11 cellular contexts compared by ENCODE assay signal in the genomic region with DNA sequence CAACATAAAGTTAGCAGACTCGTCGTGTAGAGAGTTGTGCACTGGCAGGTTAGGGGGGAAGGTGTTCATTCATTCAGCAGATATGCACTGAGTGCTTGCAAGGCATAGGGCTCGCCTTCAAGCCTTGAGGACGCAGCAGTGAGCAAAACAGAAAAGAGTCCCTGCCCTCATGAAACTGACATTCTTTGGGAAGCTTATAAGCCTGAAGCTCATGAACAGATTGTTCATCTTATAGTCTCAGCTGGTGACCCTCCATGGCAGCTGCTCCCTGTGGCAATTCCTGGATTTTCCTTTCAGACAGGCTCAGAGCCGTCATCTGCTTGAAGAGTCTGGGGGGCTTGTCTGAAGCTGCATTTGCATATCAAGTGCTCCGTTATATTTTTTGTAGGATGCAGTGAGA.
DNase-seq lines count a peak whose midpoint lies in the region; ATAC-seq and TF ChIP-seq lines count a peak whose summit lies in the region.
"Had no signal": no experiment of that assay in that cellular context is flagged by ENCODE, and none has a peak within 500 bp of the region (broad histone marks: within the 10 kb centered on the region; RNA-seq: fewer than 3 reads in every experiment).

No MANE protein-coding gene starts in this region.

- peak overlapping the region; percentile 93 for H3K4me3 Mint-ChIP-seq in activated naive CD4-positive, alpha-beta T cell treated with anti-CD3 and anti-CD28 coated beads, Interleukin-2, amount 50 U/mL, for 24 hours

- H3K36me3 ChIP-seq in RWPE2 (ENCODE audit: low read depth) (peaks cover 8% of the 10 kb centered on the region), fibroblast of lung (ENCODE audit: control insufficient read depth, insufficient read depth, low read length) (no peaks in the 10 kb centered on the region), stomach (no peaks in the 10 kb centered on the region), MM.1S (replicated peaks; ENCODE audit: insufficient read depth, low read length) (no peaks in the 10 kb centered on the region)
- H3K36me3 ChIP-seq: ovary had no signal

- ATAC-seq in RWPE2 (ENCODE audit: low read depth): no peak

- H3K9me2 ChIP-seq in MM.1S (replicated peaks; ENCODE audit: insufficient read depth, low read length): no peaks in the 10 kb centered on the region

- 73 to 89% (median 84%) methylated on average over 6 of the region's 6 CpGs for WGBS in stomach, 5 donors

- no peaks in the 10 kb centered on the region for H3K9me3 ChIP-seq in RWPE2 (ENCODE audit: severe bottlenecking)
- H3K9me3 ChIP-seq in fibroblast of lung (ENCODE audit: control insufficient read depth, insufficient read depth, low read depth, low read length): no peaks in the 10 kb centered on the region
- no peaks in the 10 kb centered on the region for H3K9me3 ChIP-seq in stomach
- no peaks in the 10 kb centered on the region for H3K9me3 ChIP-seq in MM.1S (replicated peaks; ENCODE audit: insufficient read depth, low read length)
- H3K9me3 ChIP-seq: ovary had no signal

- DNase-seq in activated naive CD4-positive, alpha-beta T cell (lab: John Stamatoyannopoulos, UW): no peak
- DNase-seq in RWPE2 (ENCODE audit: low spot score): no peak
- no peak for DNase-seq in fibroblast of lung (ENCODE audit: low read depth in 2 of 2)
- no peak for DNase-seq in stomach
- no peak for DNase-seq in GM03348 (ENCODE audit: low spot score)
- DNase-seq in MM.1S: no peak
- DNase-seq in foreskin fibroblast: no peak
- DNase-seq: NCI-H1048; NK-92 treated with Interleukin-12 subunit alpha and Interleukin-12 subunit beta, amount 100 ng/mL, for 24 hours had no signal

- peak overlapping the region; percentile 93 for H3K27ac ChIP-seq in RWPE2 (ENCODE audit: poor library complexity, severe bottlenecking)
- H3K27ac ChIP-seq in fibroblast of lung (ENCODE audit: insufficient read depth, low read length): peak overlapping the region; percentile 89
- H3K27ac ChIP-seq in stomach: peak overlapping the region; percentile 1 to 95 (median 80)
- no peak overlapping the region for H3K27ac ChIP-seq in MM.1S (ENCODE audit: low read length)
- H3K27ac ChIP-seq: ovary had no signal

- no peak for TF ChIP-seq POLR2A in stomach (IDR thresholded peaks at IDR 0.05)

- no peaks in the 10 kb centered on the region for H3F3A ChIP-seq in MM.1S (ENCODE audit: insufficient read depth, low read length)

- peak overlapping the region; percentile 94 for H3K27ac Mint-ChIP-seq in activated naive CD4-positive, alpha-beta T cell treated with anti-CD3 and anti-CD28 coated beads, Interleukin-2, amount 50 U/mL, for 24 hours

- H3K36me3 Mint-ChIP-seq in activated naive CD4-positive, alpha-beta T cell treated with anti-CD3 and anti-CD28 coated beads, Interleukin-2, amount 50 U/mL, for 24 hours: peaks cover 33% of the 10 kb centered on the region

- H3K4me2 ChIP-seq in fibroblast of lung (ENCODE audit: extremely low read depth, insufficient read depth, low read length) (no peak overlapping the region), MM.1S (ENCODE audit: low read depth, low read length) (no peak overlapping the region)

- TF ChIP-seq CTCF in RWPE2 (IDR thresholded peaks at IDR 0.05; ENCODE audit: poor library complexity, severe bottlenecking): no peak
- no peak for TF ChIP-seq CTCF in fibroblast of lung (conservative IDR thresholded peaks at IDR 0.05 in 1 of 2, IDR thresholded peaks at IDR 0.05 in 1 of 2; ENCODE audit: low read depth in 1 of 2, low read length in 2 of 2)
- no peak for TF ChIP-seq CTCF in stomach (IDR thresholded peaks at IDR 0.05)
- TF ChIP-seq CTCF in MM.1S (IDR thresholded peaks at IDR 0.05; ENCODE audit: low read length): no peak
- TF ChIP-seq CTCF in foreskin fibroblast (IDR thresholded peaks at IDR 0.05; ENCODE audit: low read depth, low read length): no peak

- TF ChIP-seq EP300 in stomach (IDR thresholded peaks at IDR 0.05): no peak

- H3K27me3 ChIP-seq in RWPE2 (ENCODE audit: insufficient read depth, poor library complexity, severe bottlenecking): no peaks in the 10 kb centered on the region
- H3K27me3 ChIP-seq in fibroblast of lung (ENCODE audit: control insufficient read depth, insufficient read depth, low read length): no peaks in the 10 kb centered on the region
- no peaks in the 10 kb centered on the region for H3K27me3 ChIP-seq in stomach
- no peaks in the 10 kb centered on the region for H3K27me3 ChIP-seq in MM.1S (replicated peaks; ENCODE audit: insufficient read depth, low read length)
- H3K27me3 ChIP-seq: ovary had no signal

- H3K4me1 ChIP-seq in RWPE2 (ENCODE audit: insufficient read depth, poor library complexity, severe bottlenecking) (peaks cover 75% of the 10 kb centered on the region), fibroblast of lung (ENCODE audit: control insufficient read depth, extremely low read depth, insufficient read depth, low read length) (peaks cover 30% of the 10 kb centered on the region), stomach (peaks cover 34 to 79% (median 41%) of the 10 kb centered on the region in 4 donors), MM.1S (ENCODE audit: low read length) (no peaks in the 10 kb centered on the region)

- peaks cover 95% of the 10 kb centered on the region for H3K4me1 Mint-ChIP-seq in activated naive CD4-positive, alpha-beta T cell treated with anti-CD3 and anti-CD28 coated beads, Interleukin-2, amount 50 U/mL, for 24 hours

- H3K4me3 ChIP-seq in RWPE2 (ENCODE audit: severe bottlenecking): no peak overlapping the region
- H3K4me3 ChIP-seq in fibroblast of lung (replicated peaks in 1 of 4; ENCODE audit: control extremely low read depth in 1 of 4, insufficient read depth in 1 of 4, low read depth in 3 of 4, low read length in 4 of 4): no peak overlapping the region
- no peak overlapping the region for H3K4me3 ChIP-seq in stomach
- no peak overlapping the region for H3K4me3 ChIP-seq in MM.1S (ENCODE audit: low read length)
- no peak overlapping the region for H3K4me3 ChIP-seq in foreskin fibroblast (ENCODE audit: low read depth in 1 of 2, low read length in 2 of 2)
- H3K4me3 ChIP-seq: ovary had no signal

- intact Hi-C loops in stomach (cut with DNase I; ENCODE audit: low total_unique reads): loop anchor here (10.0 kb wide), 1 partner anchor 265 kb away; no protein-coding TSS in a partner anchor

- no peak overlapping the region for H2AFZ ChIP-seq in fibroblast of lung (ENCODE audit: low read length)
- H2AFZ ChIP-seq in MM.1S (ENCODE audit: low read length): no peak overlapping the region

- H3K27me3 Mint-ChIP-seq in activated naive CD4-positive, alpha-beta T cell treated with anti-CD3 and anti-CD28 coated beads, Interleukin-2, amount 50 U/mL, for 24 hours: no peaks in the 10 kb centered on the region

- no peak overlapping the region for H3K9ac ChIP-seq in fibroblast of lung (ENCODE audit: insufficient read depth, low read length)
- no peak overlapping the region for H3K9ac ChIP-seq in MM.1S (ENCODE audit: low read length)

- H4K20me1 ChIP-seq in fibroblast of lung (ENCODE audit: control insufficient read depth, extremely low read depth, insufficient read depth, low read length): no peaks in the 10 kb centered on the region
- H4K20me1 ChIP-seq in MM.1S (ENCODE audit: insufficient read depth, low read length): no peaks in the 10 kb centered on the region

- no peaks in the 10 kb centered on the region for H3K9me3 Mint-ChIP-seq in activated naive CD4-positive, alpha-beta T cell treated with anti-CD3 and anti-CD28 coated beads, Interleukin-2, amount 50 U/mL, for 24 hours

- no peaks in the 10 kb centered on the region for H3K79me2 ChIP-seq in fibroblast of lung (ENCODE audit: control insufficient read depth, insufficient read depth, low read length)
- no peaks in the 10 kb centered on the region for H3K79me2 ChIP-seq in MM.1S (ENCODE audit: low read length)
